15 cellular contexts compared by ENCODE assay signal in genomic region chr10:124000792-124001201, GRCh38.
DNase-seq lines count a peak whose midpoint lies in the region; ATAC-seq and TF ChIP-seq lines count a peak whose summit lies in the region.
"Had no signal": no experiment of that assay in that cellular context is flagged by ENCODE, and none has a peak within 500 bp of the region (broad histone marks: within the 10 kb centered on the region; RNA-seq: fewer than 3 reads in every experiment).

No MANE protein-coding gene starts in this region.

- H3K4me3 ChIP-seq in PC-9 (no peak overlapping the region), spleen (no peak overlapping the region), gastrocnemius medialis (no peak overlapping the region)
- H3K4me3 ChIP-seq: K562 had no signal

- H3K9me2 ChIP-seq in PC-9 (ENCODE audit: insufficient read depth) = no peaks in the 10 kb centered on the region

- CTCF ChIA-PET in GM10248 (lab: Yijun Ruan, JAX) = interaction anchor here (1.0 to 13.9 kb wide), 2 partner anchors 10 to 387 kb away, joined by 3 to 341 read pairs; no protein-coding TSS in a partner anchor
- CTCF ChIA-PET in PC-9 (lab: Charles Lee) = interaction anchor here (0.6 kb wide), 1 partner anchor 388 kb away, joined by 3 read pairs; no protein-coding TSS in a partner anchor
- CTCF ChIA-PET in activated CD8-positive, alpha-beta T cell treated with anti-CD3 and anti-CD28 coated beads for 36 hours (lab: Charles Lee) = interaction anchor here (2.5 kb wide), 1 partner anchor 389 kb away, joined by 10 read pairs; no protein-coding TSS in a partner anchor

- POLR2A ChIA-PET in GM10248 (lab: Yijun Ruan, JAX) = no interaction called here
- POLR2A ChIA-PET in PC-9 (lab: Charles Lee; ENCODE audit: unreplicated experiment) = no interaction called here
- POLR2A ChIA-PET in activated CD8-positive, alpha-beta T cell treated with anti-CD3 and anti-CD28 coated beads for 36 hours (lab: Charles Lee) = no interaction called here

- ATAC-seq in foreskin keratinocyte (peak; percentile 56), gastrocnemius medialis (no peak)
- no peak for ATAC-seq in activated CD8-positive, alpha-beta T cell treated with anti-CD3 and anti-CD28 coated beads for 36 hours
- ATAC-seq: K562 had no signal

- H3K36me3 ChIP-seq in PC-9 (ENCODE audit: low read depth) = no peaks in the 10 kb centered on the region
- H3K36me3 ChIP-seq in spleen = peaks cover 0 to 42% (median 0%) of the 10 kb centered on the region in 6 donors
- H3K36me3 ChIP-seq in gastrocnemius medialis = no peaks in the 10 kb centered on the region

- TF ChIP-seq CTCF in GM10248 (IDR thresholded peaks at IDR 0.05; ENCODE audit: control extremely low read depth, extremely low read depth, low read depth, missing control alignments) (no peak), PC-9 (conservative IDR thresholded peaks at IDR 0.05) (no peak), foreskin keratinocyte (conservative IDR thresholded peaks at IDR 0.05) (no peak), spleen (IDR thresholded peaks at IDR 0.05 in 8 of 11, conservative IDR thresholded peaks at IDR 0.05 in 3 of 11) (no peak), gastrocnemius medialis (IDR thresholded peaks at IDR 0.05 in 4 of 5, conservative IDR thresholded peaks at IDR 0.05 in 1 of 5) (no peak)
- TF ChIP-seq CTCF in activated CD8-positive, alpha-beta T cell treated with anti-CD3 and anti-CD28 coated beads for 36 hours (IDR thresholded peaks at IDR 0.05) = no peak

- no peaks in the 10 kb centered on the region for H3K9me3 Mint-ChIP-seq in activated CD8-positive, alpha-beta T cell treated with anti-CD3 and anti-CD28 coated beads for 36 hours
- no peaks in the 10 kb centered on the region for H3K9me3 Mint-ChIP-seq in activated CD4-positive, alpha-beta T cell treated with anti-CD3 and anti-CD28 coated beads, Interleukin-2, amount 10 ng/mL, durations not matched to agents 24 days and 14 days
- H3K9me3 Mint-ChIP-seq: neural crest cell had no signal

- no peaks in the 10 kb centered on the region for H3K36me3 Mint-ChIP-seq in activated CD8-positive, alpha-beta T cell treated with anti-CD3 and anti-CD28 coated beads for 36 hours (ENCODE audit: low read depth)
- H3K36me3 Mint-ChIP-seq in activated CD4-positive, alpha-beta T cell treated with anti-CD3 and anti-CD28 coated beads, Interleukin-2, amount 10 ng/mL, durations not matched to agents 24 days and 14 days (ENCODE audit: low read depth) = no peaks in the 10 kb centered on the region

- H2AFZ ChIP-seq in PC-9 = no peak overlapping the region

- no peaks in the 10 kb centered on the region for H3K9me3 ChIP-seq in PC-9 (ENCODE audit: insufficient read depth, low read depth)
- no peaks in the 10 kb centered on the region for H3K9me3 ChIP-seq in spleen
- no peaks in the 10 kb centered on the region for H3K9me3 ChIP-seq in gastrocnemius medialis
- H3K9me3 ChIP-seq: Caco-2 had no signal

- no peak overlapping the region for H3K4me3 Mint-ChIP-seq in activated CD8-positive, alpha-beta T cell treated with anti-CD3 and anti-CD28 coated beads for 36 hours
- no peak overlapping the region for H3K4me3 Mint-ChIP-seq in activated CD4-positive, alpha-beta T cell treated with anti-CD3 and anti-CD28 coated beads, Interleukin-2, amount 10 ng/mL, durations not matched to agents 24 days and 14 days
- H3K4me3 Mint-ChIP-seq: neural crest cell had no signal

- no TSS peak for BruUV-seq in PC-9 (replicated peaks; lab: Mats Ljungman, UMichigan)

- in situ Hi-C loops in gastrocnemius medialis (cut with MboI; ENCODE audit: low sequenced_read_pairs in 4 of 4) = no loop called here

- WGBS in spleen, 5 donors = 68 to 78% (median 74%) methylated on average over 8 of the region's 8 CpGs

- peaks cover 18% of the 10 kb centered on the region for H3F3A ChIP-seq in PC-9 (ENCODE audit: insufficient read depth, low read depth)

- peak; percentile 12 for DNase-seq in GM10248 (ENCODE audit: extremely low spot score)
- peak in 1 of 2 experiments; percentile 43 for DNase-seq in PC-9
- DNase-seq in foreskin keratinocyte = peak; percentile 50 to 72
- DNase-seq in spleen = peak; percentile 73
- DNase-seq in activated CD8-positive, alpha-beta T cell treated with anti-CD3 and anti-CD28 coated beads for 36 hours = no peak
- DNase-seq in NCI-H2227 (lab: John Stamatoyannopoulos, UW; ENCODE audit: unreplicated experiment) = no peak
- DNase-seq in activated CD4-positive, alpha-beta T cell treated with anti-CD3 and anti-CD28 coated beads, Interleukin-2, amount 10 ng/mL, durations not matched to agents 24 days and 14 days = no peak
- no peak for DNase-seq in gastrocnemius medialis
- DNase-seq: activated CD8-positive, alpha-beta memory T cell treated with anti-CD3 and anti-CD28 coated beads for 24 hours; activated naive CD4-positive, alpha-beta T cell; Caco-2; NCI-H187 treated with DMSO at 0.1 percent for 48 hours; small intestine had no signal

- TF ChIP-seq POLR2A in spleen (IDR thresholded peaks at IDR 0.05) = no peak
- TF ChIP-seq POLR2A in gastrocnemius medialis (IDR thresholded peaks at IDR 0.05) = no peak

- no peaks in the 10 kb centered on the region for H3K27me3 ChIP-seq in PC-9 (ENCODE audit: insufficient read depth, low read depth)
- no peaks in the 10 kb centered on the region for H3K27me3 ChIP-seq in foreskin keratinocyte
- peaks cover 0 to 4% (median 0%) of the 10 kb centered on the region in 7 donors for H3K27me3 ChIP-seq in spleen (replicated peaks in 1 of 7)
- H3K27me3 ChIP-seq in gastrocnemius medialis = no peaks in the 10 kb centered on the region

- intact Hi-C loops in PC-9 (cut with micrococcal nuclease; ENCODE audit: unreplicated experiment) = no loop called here
- intact Hi-C loops in spleen (cut with DNase I; ENCODE audit: low total_unique reads) = no loop called here
- intact Hi-C loops in activated CD8-positive, alpha-beta T cell treated with anti-CD3 and anti-CD28 coated beads for 36 hours (cut with micrococcal nuclease) = no loop called here
- intact Hi-C loops in activated CD4-positive, alpha-beta T cell treated with anti-CD3 and anti-CD28 coated beads, Interleukin-2, amount 10 ng/mL, durations not matched to agents 24 days and 14 days (cut with micrococcal nuclease) = no loop called here
- intact Hi-C loops in gastrocnemius medialis (cut with DNase I; ENCODE audit: low total_unique reads) = no loop called here

- H3K79me2 ChIP-seq in PC-9 (ENCODE audit: low read depth) = no peaks in the 10 kb centered on the region

- no peaks in the 10 kb centered on the region for H3K4me1 Mint-ChIP-seq in activated CD8-positive, alpha-beta T cell treated with anti-CD3 and anti-CD28 coated beads for 36 hours (ENCODE audit: low read depth)
- H3K4me1 Mint-ChIP-seq in activated CD4-positive, alpha-beta T cell treated with anti-CD3 and anti-CD28 coated beads, Interleukin-2, amount 10 ng/mL, durations not matched to agents 24 days and 14 days = no peaks in the 10 kb centered on the region

- peak overlapping the region; percentile 44; the same call in 1 of the 2 replicates for H3K27ac ChIP-seq in PC-9
- no peak overlapping the region for H3K27ac ChIP-seq in foreskin keratinocyte
- H3K27ac ChIP-seq in spleen = peak overlapping the region in 3 of 8 donors; percentile 15 to 94 (median 16)
- no peak overlapping the region for H3K27ac ChIP-seq in gastrocnemius medialis

- H4K20me1 ChIP-seq in PC-9 (ENCODE audit: insufficient read depth) = no peaks in the 10 kb centered on the region

- peaks cover 2% of the 10 kb centered on the region for H3K27me3 Mint-ChIP-seq in activated CD8-positive, alpha-beta T cell treated with anti-CD3 and anti-CD28 coated beads for 36 hours
- peaks cover 15% of the 10 kb centered on the region for H3K27me3 Mint-ChIP-seq in activated CD4-positive, alpha-beta T cell treated with anti-CD3 and anti-CD28 coated beads, Interleukin-2, amount 10 ng/mL, durations not matched to agents 24 days and 14 days

- peaks cover 35% of the 10 kb centered on the region for H3K4me1 ChIP-seq in PC-9 (replicated peaks; ENCODE audit: insufficient read depth)
- H3K4me1 ChIP-seq in foreskin keratinocyte = peaks cover 12% of the 10 kb centered on the region
- peaks cover 0 to 62% (median 24%) of the 10 kb centered on the region in 6 donors for H3K4me1 ChIP-seq in spleen
- peaks cover 0 to 1% of the 10 kb centered on the region in 2 donors for H3K4me1 ChIP-seq in gastrocnemius medialis
- H3K4me1 ChIP-seq: Caco-2 had no signal

- peak overlapping the region; percentile 19; the same call in 1 of the 2 replicates for H3K4me2 ChIP-seq in PC-9

- H3K27ac Mint-ChIP-seq in activated CD8-positive, alpha-beta T cell treated with anti-CD3 and anti-CD28 coated beads for 36 hours = no peak overlapping the region
- no peak overlapping the region for H3K27ac Mint-ChIP-seq in activated CD4-positive, alpha-beta T cell treated with anti-CD3 and anti-CD28 coated beads, Interleukin-2, amount 10 ng/mL, durations not matched to agents 24 days and 14 days

Comparison
In these comparisons a context has a peak if more than half of its experiments do, and no peak if none do; other contexts are left out.
1. DNase-seq: peak in GM10248 (single experiment), foreskin keratinocyte (2 of 2) and spleen (single experiment); none in activated CD8-positive, alpha-beta T cell treated with anti-CD3 and anti-CD28 coated beads for 36 hours (single experiment), NCI-H2227 (single experiment), activated CD4-positive, alpha-beta T cell treated with anti-CD3 and anti-CD28 coated beads, Interleukin-2, amount 10 ng/mL, durations not matched to agents 24 days and 14 days (single experiment) and gastrocnemius medialis (0 of 2).